Comparison of ENCODE assay signal across 26 cellular contexts in genomic region chr9:123712399-123712798, GRCh38.
"Had no signal": no experiment of that assay in that cellular context is flagged by ENCODE, and none has a peak within 500 bp of the region (broad histone marks: within the 10 kb centered on the region; RNA-seq: fewer than 3 reads in every experiment).

No MANE protein-coding gene starts in this region.

- H3K4me3 ChIP-seq: adrenal gland, dorsolateral prefrontal cortex, left ventricle myocardium inferior, ovary, psoas muscle, tibial nerve had no signal

- H3K36me3 ChIP-seq: adrenal gland, left ventricle myocardium inferior, ovary, tibial nerve, WERI-Rb-1 had no signal

- H3K9me3 Mint-ChIP-seq: activated T-helper 1 cell treated with anti-CD3 and anti-CD28 coated beads, Interleukin-12 subunit alpha, Interleukin-12 subunit beta, Interleukin-2, Interleukin-4 antibody, amounts not matched to agents 30 ng/mL and 10 ng/mL and 1 ng/mL, durations not matched to agents 14 hours and 24 hours and 36 hours; central memory CD8-positive, alpha-beta T cell; effector memory CD8-positive, alpha-beta T cell; natural killer cell had no signal

- H3K27ac Mint-ChIP-seq: activated CD8-positive, alpha-beta T cell treated with anti-CD3 and anti-CD28 coated beads, Interleukin-2, amount 10 ng/mL, durations not matched to agents 7 days and 5 days; activated naive CD4-positive, alpha-beta T cell treated with anti-CD3 and anti-CD28 coated beads, Interleukin-2, amount 50 U/mL, for 24 hours; activated T-helper 1 cell treated with anti-CD3 and anti-CD28 coated beads, Interleukin-12 subunit alpha, Interleukin-12 subunit beta, Interleukin-2, Interleukin-4 antibody, amounts not matched to agents 30 ng/mL and 10 ng/mL and 1 ng/mL, durations not matched to agents 14 hours and 24 hours and 36 hours; effector memory CD8-positive, alpha-beta T cell; natural killer cell; stimulated activated naive CD8-positive, alpha-beta T cell treated with anti-CD3 and anti-CD28 coated beads, Interleukin-15, amount 100 ng/mL, for 72 hours had no signal

- H3K9me3 ChIP-seq: adrenal gland, left ventricle myocardium inferior, ovary, psoas muscle, tibial nerve had no signal

- H3K27me3 ChIP-seq: adrenal gland, dorsolateral prefrontal cortex, ovary, tibial nerve had no signal

- H3K27ac ChIP-seq: adrenal gland, dorsolateral prefrontal cortex, left ventricle myocardium inferior, ovary, psoas muscle, tibial nerve, WERI-Rb-1 had no signal

- FAIRE-seq: astrocyte, colon, endothelial cell of umbilical vein, frontal cortex had no signal

- ATAC-seq: activated CD8-positive, alpha-beta T cell treated with anti-CD3 and anti-CD28 coated beads, Interleukin-2, amount 10 ng/mL, durations not matched to agents 7 days and 5 days; effector memory CD8-positive, alpha-beta T cell; esophagus mucosa; natural killer cell; psoas muscle; right cardiac atrium; stimulated activated naive CD8-positive, alpha-beta T cell treated with anti-CD3 and anti-CD28 coated beads, Interleukin-15, amount 100 ng/mL, for 72 hours had no signal

- H3K36me3 Mint-ChIP-seq: natural killer cell had no signal

- H3K4me1 Mint-ChIP-seq: activated naive CD4-positive, alpha-beta T cell treated with anti-CD3 and anti-CD28 coated beads, Interleukin-2, amount 50 U/mL, for 24 hours; central memory CD8-positive, alpha-beta T cell; stimulated activated naive CD8-positive, alpha-beta T cell treated with anti-CD3 and anti-CD28 coated beads, Interleukin-15, amount 100 ng/mL, for 72 hours had no signal

- DNase-seq: activated CD4-positive, alpha-beta T cell treated with anti-CD3 and anti-CD28 coated beads for 1 hour; activated CD4-positive, alpha-beta T cell treated with anti-CD3 and anti-CD28 coated beads, Interleukin-2, amount 50 U/mL, for 1 hour; activated CD8-positive, alpha-beta T cell treated with anti-CD3 and anti-CD28 coated beads, Interleukin-2, amount 10 ng/mL, durations not matched to agents 7 days and 5 days; activated gamma-delta T cell; adrenal gland; dorsolateral prefrontal cortex; effector memory CD8-positive, alpha-beta T cell; hypothalamus; left ventricle myocardium inferior; midbrain; natural killer cell; ovary; psoas muscle; right cardiac atrium; stimulated activated naive CD8-positive, alpha-beta T cell treated with anti-CD3 and anti-CD28 coated beads, Interleukin-15, amount 100 ng/mL, for 72 hours; T-helper 2 cell; WERI-Rb-1 had no signal

- H3K27me3 Mint-ChIP-seq: activated naive CD4-positive, alpha-beta T cell treated with anti-CD3 and anti-CD28 coated beads, Interleukin-2, amount 50 U/mL, for 24 hours; central memory CD8-positive, alpha-beta T cell; effector memory CD8-positive, alpha-beta T cell; stimulated activated naive CD8-positive, alpha-beta T cell treated with anti-CD3 and anti-CD28 coated beads, Interleukin-15, amount 100 ng/mL, for 72 hours had no signal

- H3K4me3 Mint-ChIP-seq: activated CD8-positive, alpha-beta T cell treated with anti-CD3 and anti-CD28 coated beads, Interleukin-2, amount 10 ng/mL, durations not matched to agents 7 days and 5 days; activated naive CD4-positive, alpha-beta T cell treated with anti-CD3 and anti-CD28 coated beads, Interleukin-2, amount 50 U/mL, for 24 hours; activated T-helper 1 cell treated with anti-CD3 and anti-CD28 coated beads, Interleukin-12 subunit alpha, Interleukin-12 subunit beta, Interleukin-2, Interleukin-4 antibody, amounts not matched to agents 30 ng/mL and 10 ng/mL and 1 ng/mL, durations not matched to agents 14 hours and 24 hours and 36 hours; central memory CD8-positive, alpha-beta T cell; effector memory CD8-positive, alpha-beta T cell; natural killer cell; stimulated activated naive CD8-positive, alpha-beta T cell treated with anti-CD3 and anti-CD28 coated beads, Interleukin-15, amount 100 ng/mL, for 72 hours had no signal

- H3K4me1 ChIP-seq: adrenal gland, psoas muscle, tibial nerve had no signal
